In the genomic region with DNA sequence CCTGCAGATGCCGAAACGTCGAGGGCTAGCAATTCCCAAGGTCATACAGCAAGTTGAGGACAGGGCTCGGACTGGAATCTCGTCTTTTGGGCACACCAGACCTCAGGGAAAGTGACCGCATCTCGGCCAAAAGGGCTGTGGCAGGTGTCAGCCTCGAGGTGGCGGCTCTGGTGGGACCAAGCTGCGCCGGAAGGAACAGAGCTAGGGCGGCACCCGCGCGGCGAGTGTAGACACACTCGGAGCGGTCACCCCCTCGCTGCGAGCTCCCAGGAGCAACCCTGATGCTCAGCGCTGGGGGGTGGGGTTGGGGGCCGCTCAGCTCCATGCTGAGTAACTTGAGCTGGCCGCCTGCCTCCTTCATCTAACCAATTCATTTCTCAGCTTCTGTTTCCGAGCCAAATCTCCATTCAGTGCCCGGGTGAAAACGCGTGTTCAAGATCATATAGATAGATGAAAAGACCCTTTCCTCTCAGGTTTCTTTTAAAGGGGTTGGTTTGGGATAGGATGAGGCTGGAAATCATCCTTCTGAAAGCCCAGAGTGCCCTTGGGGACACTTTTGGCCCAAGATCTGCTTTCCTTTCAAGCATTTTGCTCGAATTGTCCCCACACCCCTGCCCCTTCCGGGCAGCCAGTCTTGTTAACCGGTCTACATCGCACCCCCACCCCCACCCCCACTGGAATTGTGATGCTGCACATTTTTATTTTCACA, we compare ENCODE assay signal across 1 cellular context.
TF ChIP-seq lines count a peak whose summit lies in the region.

No MANE protein-coding gene starts in this region.

TF ChIP-seq in K562, 482 proteins besides CTCF, POLR2A, EP300 and RAD21 (continued from another document and continues in another):
- TF ChIP-seq, protein P1, sequence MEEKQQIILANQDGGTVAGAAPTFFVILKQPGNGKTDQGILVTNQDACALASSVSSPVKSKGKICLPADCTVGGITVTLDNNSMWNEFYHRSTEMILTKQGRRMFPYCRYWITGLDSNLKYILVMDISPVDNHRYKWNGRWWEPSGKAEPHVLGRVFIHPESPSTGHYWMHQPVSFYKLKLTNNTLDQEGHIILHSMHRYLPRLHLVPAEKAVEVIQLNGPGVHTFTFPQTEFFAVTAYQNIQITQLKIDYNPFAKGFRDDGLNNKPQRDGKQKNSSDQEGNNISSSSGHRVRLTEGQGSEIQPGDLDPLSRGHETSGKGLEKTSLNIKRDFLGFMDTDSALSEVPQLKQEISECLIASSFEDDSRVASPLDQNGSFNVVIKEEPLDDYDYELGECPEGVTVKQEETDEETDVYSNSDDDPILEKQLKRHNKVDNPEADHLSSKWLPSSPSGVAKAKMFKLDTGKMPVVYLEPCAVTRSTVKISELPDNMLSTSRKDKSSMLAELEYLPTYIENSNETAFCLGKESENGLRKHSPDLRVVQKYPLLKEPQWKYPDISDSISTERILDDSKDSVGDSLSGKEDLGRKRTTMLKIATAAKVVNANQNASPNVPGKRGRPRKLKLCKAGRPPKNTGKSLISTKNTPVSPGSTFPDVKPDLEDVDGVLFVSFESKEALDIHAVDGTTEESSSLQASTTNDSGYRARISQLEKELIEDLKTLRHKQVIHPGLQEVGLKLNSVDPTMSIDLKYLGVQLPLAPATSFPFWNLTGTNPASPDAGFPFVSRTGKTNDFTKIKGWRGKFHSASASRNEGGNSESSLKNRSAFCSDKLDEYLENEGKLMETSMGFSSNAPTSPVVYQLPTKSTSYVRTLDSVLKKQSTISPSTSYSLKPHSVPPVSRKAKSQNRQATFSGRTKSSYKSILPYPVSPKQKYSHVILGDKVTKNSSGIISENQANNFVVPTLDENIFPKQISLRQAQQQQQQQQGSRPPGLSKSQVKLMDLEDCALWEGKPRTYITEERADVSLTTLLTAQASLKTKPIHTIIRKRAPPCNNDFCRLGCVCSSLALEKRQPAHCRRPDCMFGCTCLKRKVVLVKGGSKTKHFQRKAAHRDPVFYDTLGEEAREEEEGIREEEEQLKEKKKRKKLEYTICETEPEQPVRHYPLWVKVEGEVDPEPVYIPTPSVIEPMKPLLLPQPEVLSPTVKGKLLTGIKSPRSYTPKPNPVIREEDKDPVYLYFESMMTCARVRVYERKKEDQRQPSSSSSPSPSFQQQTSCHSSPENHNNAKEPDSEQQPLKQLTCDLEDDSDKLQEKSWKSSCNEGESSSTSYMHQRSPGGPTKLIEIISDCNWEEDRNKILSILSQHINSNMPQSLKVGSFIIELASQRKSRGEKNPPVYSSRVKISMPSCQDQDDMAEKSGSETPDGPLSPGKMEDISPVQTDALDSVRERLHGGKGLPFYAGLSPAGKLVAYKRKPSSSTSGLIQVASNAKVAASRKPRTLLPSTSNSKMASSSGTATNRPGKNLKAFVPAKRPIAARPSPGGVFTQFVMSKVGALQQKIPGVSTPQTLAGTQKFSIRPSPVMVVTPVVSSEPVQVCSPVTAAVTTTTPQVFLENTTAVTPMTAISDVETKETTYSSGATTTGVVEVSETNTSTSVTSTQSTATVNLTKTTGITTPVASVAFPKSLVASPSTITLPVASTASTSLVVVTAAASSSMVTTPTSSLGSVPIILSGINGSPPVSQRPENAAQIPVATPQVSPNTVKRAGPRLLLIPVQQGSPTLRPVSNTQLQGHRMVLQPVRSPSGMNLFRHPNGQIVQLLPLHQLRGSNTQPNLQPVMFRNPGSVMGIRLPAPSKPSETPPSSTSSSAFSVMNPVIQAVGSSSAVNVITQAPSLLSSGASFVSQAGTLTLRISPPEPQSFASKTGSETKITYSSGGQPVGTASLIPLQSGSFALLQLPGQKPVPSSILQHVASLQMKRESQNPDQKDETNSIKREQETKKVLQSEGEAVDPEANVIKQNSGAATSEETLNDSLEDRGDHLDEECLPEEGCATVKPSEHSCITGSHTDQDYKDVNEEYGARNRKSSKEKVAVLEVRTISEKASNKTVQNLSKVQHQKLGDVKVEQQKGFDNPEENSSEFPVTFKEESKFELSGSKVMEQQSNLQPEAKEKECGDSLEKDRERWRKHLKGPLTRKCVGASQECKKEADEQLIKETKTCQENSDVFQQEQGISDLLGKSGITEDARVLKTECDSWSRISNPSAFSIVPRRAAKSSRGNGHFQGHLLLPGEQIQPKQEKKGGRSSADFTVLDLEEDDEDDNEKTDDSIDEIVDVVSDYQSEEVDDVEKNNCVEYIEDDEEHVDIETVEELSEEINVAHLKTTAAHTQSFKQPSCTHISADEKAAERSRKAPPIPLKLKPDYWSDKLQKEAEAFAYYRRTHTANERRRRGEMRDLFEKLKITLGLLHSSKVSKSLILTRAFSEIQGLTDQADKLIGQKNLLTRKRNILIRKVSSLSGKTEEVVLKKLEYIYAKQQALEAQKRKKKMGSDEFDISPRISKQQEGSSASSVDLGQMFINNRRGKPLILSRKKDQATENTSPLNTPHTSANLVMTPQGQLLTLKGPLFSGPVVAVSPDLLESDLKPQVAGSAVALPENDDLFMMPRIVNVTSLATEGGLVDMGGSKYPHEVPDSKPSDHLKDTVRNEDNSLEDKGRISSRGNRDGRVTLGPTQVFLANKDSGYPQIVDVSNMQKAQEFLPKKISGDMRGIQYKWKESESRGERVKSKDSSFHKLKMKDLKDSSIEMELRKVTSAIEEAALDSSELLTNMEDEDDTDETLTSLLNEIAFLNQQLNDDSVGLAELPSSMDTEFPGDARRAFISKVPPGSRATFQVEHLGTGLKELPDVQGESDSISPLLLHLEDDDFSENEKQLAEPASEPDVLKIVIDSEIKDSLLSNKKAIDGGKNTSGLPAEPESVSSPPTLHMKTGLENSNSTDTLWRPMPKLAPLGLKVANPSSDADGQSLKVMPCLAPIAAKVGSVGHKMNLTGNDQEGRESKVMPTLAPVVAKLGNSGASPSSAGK (IDR thresholded peaks at IDR 0.05) = no peak; the same call in 1 of the 2 replicates
- TF ChIP-seq TRIM24 (IDR thresholded peaks at IDR 0.05) (no peak; a peak in 1 of 4 replicates), ZFP36 (IDR thresholded peaks at IDR 0.05; ENCODE audit: low read depth, low read length, partially characterized antibody) (peak; percentile 37), DNMT1 (IDR thresholded peaks at IDR 0.05) (no peak), ZNF583 (CRISPR knock-in tag; IDR thresholded peaks at IDR 0.05) (no peak), FUS (optimal IDR thresholded peaks at IDR 0.05; ENCODE audit: low read depth, low read length) (no peak), NCOA4 (IDR thresholded peaks at IDR 0.05; ENCODE audit: partially characterized antibody) (no peak), IFI16 (CRISPR knock-in tag; IDR thresholded peaks at IDR 0.05) (no peak), FOS (IDR thresholded peaks at IDR 0.05; ENCODE audit: extremely low read depth, insufficient read length) (no peak), GABPA (tag; conservative IDR thresholded peaks at IDR 0.05; ENCODE audit: low read depth) (no peak; the same call in 1 of the 2 replicates), NFRKB (IDR thresholded peaks at IDR 0.05; ENCODE audit: low read depth) (no peak), CHD2 (IDR thresholded peaks at IDR 0.05; ENCODE audit: low read depth, low read length) (no peak), L3MBTL2 (IDR thresholded peaks at IDR 0.05) (no peak)
- TF ChIP-seq, protein P2, sequence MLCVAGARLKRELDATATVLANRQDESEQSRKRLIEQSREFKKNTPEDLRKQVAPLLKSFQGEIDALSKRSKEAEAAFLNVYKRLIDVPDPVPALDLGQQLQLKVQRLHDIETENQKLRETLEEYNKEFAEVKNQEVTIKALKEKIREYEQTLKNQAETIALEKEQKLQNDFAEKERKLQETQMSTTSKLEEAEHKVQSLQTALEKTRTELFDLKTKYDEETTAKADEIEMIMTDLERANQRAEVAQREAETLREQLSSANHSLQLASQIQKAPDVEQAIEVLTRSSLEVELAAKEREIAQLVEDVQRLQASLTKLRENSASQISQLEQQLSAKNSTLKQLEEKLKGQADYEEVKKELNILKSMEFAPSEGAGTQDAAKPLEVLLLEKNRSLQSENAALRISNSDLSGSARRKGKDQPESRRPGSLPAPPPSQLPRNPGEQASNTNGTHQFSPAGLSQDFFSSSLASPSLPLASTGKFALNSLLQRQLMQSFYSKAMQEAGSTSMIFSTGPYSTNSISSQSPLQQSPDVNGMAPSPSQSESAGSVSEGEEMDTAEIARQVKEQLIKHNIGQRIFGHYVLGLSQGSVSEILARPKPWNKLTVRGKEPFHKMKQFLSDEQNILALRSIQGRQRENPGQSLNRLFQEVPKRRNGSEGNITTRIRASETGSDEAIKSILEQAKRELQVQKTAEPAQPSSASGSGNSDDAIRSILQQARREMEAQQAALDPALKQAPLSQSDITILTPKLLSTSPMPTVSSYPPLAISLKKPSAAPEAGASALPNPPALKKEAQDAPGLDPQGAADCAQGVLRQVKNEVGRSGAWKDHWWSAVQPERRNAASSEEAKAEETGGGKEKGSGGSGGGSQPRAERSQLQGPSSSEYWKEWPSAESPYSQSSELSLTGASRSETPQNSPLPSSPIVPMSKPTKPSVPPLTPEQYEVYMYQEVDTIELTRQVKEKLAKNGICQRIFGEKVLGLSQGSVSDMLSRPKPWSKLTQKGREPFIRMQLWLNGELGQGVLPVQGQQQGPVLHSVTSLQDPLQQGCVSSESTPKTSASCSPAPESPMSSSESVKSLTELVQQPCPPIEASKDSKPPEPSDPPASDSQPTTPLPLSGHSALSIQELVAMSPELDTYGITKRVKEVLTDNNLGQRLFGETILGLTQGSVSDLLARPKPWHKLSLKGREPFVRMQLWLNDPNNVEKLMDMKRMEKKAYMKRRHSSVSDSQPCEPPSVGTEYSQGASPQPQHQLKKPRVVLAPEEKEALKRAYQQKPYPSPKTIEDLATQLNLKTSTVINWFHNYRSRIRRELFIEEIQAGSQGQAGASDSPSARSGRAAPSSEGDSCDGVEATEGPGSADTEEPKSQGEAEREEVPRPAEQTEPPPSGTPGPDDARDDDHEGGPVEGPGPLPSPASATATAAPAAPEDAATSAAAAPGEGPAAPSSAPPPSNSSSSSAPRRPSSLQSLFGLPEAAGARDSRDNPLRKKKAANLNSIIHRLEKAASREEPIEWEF (CRISPR knock-in tag; IDR thresholded peaks at IDR 0.05) = no peak
- TF ChIP-seq, protein P3, sequence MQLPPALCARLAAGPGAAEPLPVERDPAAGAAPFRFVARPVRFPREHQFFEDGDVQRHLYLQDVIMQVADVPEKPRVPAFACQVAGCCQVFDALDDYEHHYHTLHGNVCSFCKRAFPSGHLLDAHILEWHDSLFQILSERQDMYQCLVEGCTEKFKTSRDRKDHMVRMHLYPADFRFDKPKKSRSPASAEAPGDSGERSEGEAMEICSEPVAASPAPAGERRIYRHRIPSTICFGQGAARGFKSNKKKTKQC (CRISPR knock-in tag; IDR thresholded peaks at IDR 0.05) = peak; percentile 79
- TF ChIP-seq, protein P4, sequence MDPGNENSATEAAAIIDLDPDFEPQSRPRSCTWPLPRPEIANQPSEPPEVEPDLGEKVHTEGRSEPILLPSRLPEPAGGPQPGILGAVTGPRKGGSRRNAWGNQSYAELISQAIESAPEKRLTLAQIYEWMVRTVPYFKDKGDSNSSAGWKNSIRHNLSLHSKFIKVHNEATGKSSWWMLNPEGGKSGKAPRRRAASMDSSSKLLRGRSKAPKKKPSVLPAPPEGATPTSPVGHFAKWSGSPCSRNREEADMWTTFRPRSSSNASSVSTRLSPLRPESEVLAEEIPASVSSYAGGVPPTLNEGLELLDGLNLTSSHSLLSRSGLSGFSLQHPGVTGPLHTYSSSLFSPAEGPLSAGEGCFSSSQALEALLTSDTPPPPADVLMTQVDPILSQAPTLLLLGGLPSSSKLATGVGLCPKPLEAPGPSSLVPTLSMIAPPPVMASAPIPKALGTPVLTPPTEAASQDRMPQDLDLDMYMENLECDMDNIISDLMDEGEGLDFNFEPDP (CRISPR knock-in tag; IDR thresholded peaks at IDR 0.05) = no peak
- TF ChIP-seq, protein P5, sequence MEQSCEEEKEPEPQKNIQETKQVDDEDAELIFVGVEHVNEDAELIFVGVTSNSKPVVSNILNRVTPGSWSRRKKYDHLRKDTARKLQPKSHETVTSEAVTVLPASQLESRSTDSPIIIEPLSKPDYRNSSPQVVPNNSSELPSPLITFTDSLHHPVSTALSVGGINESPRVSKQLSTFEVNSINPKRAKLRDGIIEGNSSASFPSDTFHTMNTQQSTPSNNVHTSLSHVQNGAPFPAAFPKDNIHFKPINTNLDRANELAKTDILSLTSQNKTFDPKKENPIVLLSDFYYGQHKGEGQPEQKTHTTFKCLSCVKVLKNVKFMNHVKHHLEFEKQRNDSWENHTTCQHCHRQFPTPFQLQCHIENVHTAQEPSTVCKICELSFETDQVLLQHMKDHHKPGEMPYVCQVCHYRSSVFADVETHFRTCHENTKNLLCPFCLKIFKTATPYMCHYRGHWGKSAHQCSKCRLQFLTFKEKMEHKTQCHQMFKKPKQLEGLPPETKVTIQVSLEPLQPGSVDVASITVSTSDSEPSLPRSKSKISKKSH (CRISPR knock-in tag; IDR thresholded peaks at IDR 0.05) = no peak
- TF ChIP-seq, protein P6, sequence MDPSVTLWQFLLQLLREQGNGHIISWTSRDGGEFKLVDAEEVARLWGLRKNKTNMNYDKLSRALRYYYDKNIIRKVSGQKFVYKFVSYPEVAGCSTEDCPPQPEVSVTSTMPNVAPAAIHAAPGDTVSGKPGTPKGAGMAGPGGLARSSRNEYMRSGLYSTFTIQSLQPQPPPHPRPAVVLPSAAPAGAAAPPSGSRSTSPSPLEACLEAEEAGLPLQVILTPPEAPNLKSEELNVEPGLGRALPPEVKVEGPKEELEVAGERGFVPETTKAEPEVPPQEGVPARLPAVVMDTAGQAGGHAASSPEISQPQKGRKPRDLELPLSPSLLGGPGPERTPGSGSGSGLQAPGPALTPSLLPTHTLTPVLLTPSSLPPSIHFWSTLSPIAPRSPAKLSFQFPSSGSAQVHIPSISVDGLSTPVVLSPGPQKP (CRISPR knock-in tag; IDR thresholded peaks at IDR 0.05) = no peak
